12 cellular contexts compared by ENCODE assay signal in the genomic region with DNA sequence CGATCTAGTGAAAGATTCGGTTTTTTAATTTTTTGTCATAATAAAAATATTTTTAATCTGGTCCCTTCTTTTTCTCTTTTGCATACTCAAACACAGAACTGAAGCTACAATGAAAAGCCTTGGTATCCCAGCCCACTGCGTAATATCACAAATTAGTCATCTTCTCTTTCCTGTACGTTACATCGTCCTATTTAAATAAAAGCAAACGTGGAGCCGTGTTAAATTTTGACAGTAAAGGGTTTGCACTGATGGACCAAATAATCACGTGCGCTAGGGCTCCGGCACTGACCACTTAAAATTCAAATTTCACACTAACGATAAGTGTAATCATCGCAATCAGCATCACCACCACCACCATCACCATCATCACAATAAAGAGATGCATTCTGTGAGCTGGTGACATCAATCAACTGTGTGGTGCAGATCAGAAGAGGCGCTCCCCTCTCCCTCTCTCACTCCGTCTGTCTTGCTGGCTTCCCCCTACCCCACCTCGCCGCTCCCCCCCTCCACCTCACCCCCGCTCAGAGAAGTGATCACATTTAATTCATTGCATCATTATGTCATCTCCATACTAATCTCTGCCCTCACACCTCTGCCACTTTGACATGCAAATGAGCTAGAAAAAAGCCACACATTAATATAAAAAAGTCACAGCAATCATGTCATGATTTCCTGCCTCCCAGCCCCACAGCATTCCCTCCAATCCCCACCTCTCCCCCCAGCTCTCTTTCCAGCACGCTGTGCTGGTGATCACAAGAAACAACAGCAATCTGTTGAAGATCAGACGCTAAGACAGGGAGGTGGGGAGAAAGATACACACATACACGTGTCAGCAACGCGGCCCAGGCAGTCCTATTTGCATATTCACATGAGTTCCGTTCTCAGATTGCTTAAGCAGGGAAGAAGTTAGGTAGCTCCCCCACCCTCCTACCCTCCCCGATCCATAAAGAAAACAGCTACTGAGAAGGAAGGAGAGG.
DNase-seq lines count a peak whose midpoint lies in the region; ATAC-seq and TF ChIP-seq lines count a peak whose summit lies in the region.
"Had no signal": no experiment of that assay in that cellular context is flagged by ENCODE, and none has a peak within 500 bp of the region (broad histone marks: within the 10 kb centered on the region; RNA-seq: fewer than 3 reads in every experiment).

No MANE protein-coding gene starts in this region.

- H3K27ac ChIP-seq in DOHH2 (ENCODE audit: low read depth, low read length) (no peak overlapping the region), HUES48 (ENCODE audit: low read depth, low read length) (peak overlapping the region; percentile 0), caudate nucleus (ENCODE audit: low read depth, low read length) (peak overlapping the region; percentile 44)
- H3K27ac ChIP-seq in effector memory CD4-positive, alpha-beta T cell (ENCODE audit: insufficient read depth, low read length, poor library complexity, severe bottlenecking), result no peak overlapping the region
- H3K27ac ChIP-seq: GM23248, SJCRH30 had no signal

- H3K4me1 Mint-ChIP-seq in naive thymus-derived CD8-positive, alpha-beta T cell, result peaks cover 7 to 21% (median 14%) of the 10 kb centered on the region in 4 donors

- peak overlapping the region in 6 of 10 donors; percentile 7 to 80 (median 50) for H3K27ac Mint-ChIP-seq in naive thymus-derived CD8-positive, alpha-beta T cell
- H3K27ac Mint-ChIP-seq: activated T-helper 2 cell treated with anti-CD3 and anti-CD28 coated beads, Interferon-gamma antibody, Interleukin-2, Interleukin-4, amounts not matched to agents 10 μg/mL and 5 μg/mL and 100 μg/mL, durations not matched to agents 14 hours and 24 hours and 36 hours had no signal

- no peaks in the 10 kb centered on the region for H4K20me1 ChIP-seq in DOHH2 (ENCODE audit: control insufficient read depth, insufficient read depth, low read depth, low read length)

- TF ChIP-seq CTCF in DOHH2 (IDR thresholded peaks at IDR 0.05; ENCODE audit: low read depth, low read length, poor library complexity, severe bottlenecking), result no peak

- H3K27me3 Mint-ChIP-seq in naive thymus-derived CD8-positive, alpha-beta T cell, result peaks cover 7 to 62% (median 26%) of the 10 kb centered on the region in 5 donors

- no peaks in the 10 kb centered on the region for H3K79me2 ChIP-seq in DOHH2 (ENCODE audit: control insufficient read depth, low read length)

- no peak overlapping the region; the same call in 1 of the 2 replicates for H3K9ac ChIP-seq in HUES48 (ENCODE audit: low read depth, low read length)
- H3K9ac ChIP-seq: GM23248 had no signal

- H3K27me3 ChIP-seq in DOHH2 (ENCODE audit: control insufficient read depth, low read length) (peaks cover 5% of the 10 kb centered on the region; the same call in 1 of the 2 replicates), HUES48 (ENCODE audit: control insufficient read depth, insufficient read depth, low read length) (peaks cover 6% of the 10 kb centered on the region; the same call in 1 of the 2 replicates)
- no peaks in the 10 kb centered on the region for H3K27me3 ChIP-seq in effector memory CD4-positive, alpha-beta T cell (replicated peaks; ENCODE audit: control insufficient read depth, insufficient read depth, low read length, poor library complexity, severe bottlenecking)
- H3K27me3 ChIP-seq: SJCRH30 had no signal

- H3K4me2 ChIP-seq in DOHH2 (ENCODE audit: low read length), result peak overlapping the region; percentile 17; the same call in 1 of the 2 replicates

- POLR2A ChIA-PET in naive thymus-derived CD8-positive, alpha-beta T cell (lab: Charles Lee), result no interaction called here

- H3K4me1 ChIP-seq in DOHH2 (ENCODE audit: control insufficient read depth, low read length) (0 out of 2 replicates have a peak, but pooled peaks cover 4% of the 10 kb centered on the region), HUES48 (ENCODE audit: control insufficient read depth, insufficient read depth, low read length) (peaks cover 24% of the 10 kb centered on the region)
- no peaks in the 10 kb centered on the region for H3K4me1 ChIP-seq in effector memory CD4-positive, alpha-beta T cell (ENCODE audit: control insufficient read depth, insufficient read depth, low read length, poor library complexity, severe bottlenecking)
- H3K4me1 ChIP-seq: SJCRH30 had no signal

- peaks cover 0 to 2% (median 0%) of the 10 kb centered on the region in 9 donors for H3K9me3 Mint-ChIP-seq in naive thymus-derived CD8-positive, alpha-beta T cell
- H3K9me3 Mint-ChIP-seq: activated T-helper 2 cell treated with anti-CD3 and anti-CD28 coated beads, Interferon-gamma antibody, Interleukin-2, Interleukin-4, amounts not matched to agents 10 μg/mL and 5 μg/mL and 100 μg/mL, durations not matched to agents 14 hours and 24 hours and 36 hours had no signal

- H3K9me3 ChIP-seq in DOHH2 (ENCODE audit: control insufficient read depth, insufficient read depth, low read length) (no peaks in the 10 kb centered on the region), HUES48 (ENCODE audit: control insufficient read depth, insufficient read depth, low read length) (no peaks in the 10 kb centered on the region)
- H3K9me3 ChIP-seq in effector memory CD4-positive, alpha-beta T cell (ENCODE audit: control insufficient read depth, low read length), result no peaks in the 10 kb centered on the region
- H3K9me3 ChIP-seq: SJCRH30 had no signal

- DNase-seq in caudate nucleus (lab: John Stamatoyannopoulos, UW) (peak in 28 of 61 donors; percentile 3 to 69 (median 26)), NCI-H1694 treated with DMSO at 0.1 percent for 48 hours (lab: John Stamatoyannopoulos, UW) (no peak)
- peak in 2 of 10 donors; percentile 3 to 8 for DNase-seq in naive thymus-derived CD8-positive, alpha-beta T cell
- no peak for DNase-seq in effector CD4-positive, alpha-beta T cell
- no peak for DNase-seq in effector memory CD4-positive, alpha-beta T cell
- DNase-seq: GM23248; stimulated activated naive CD4-positive, alpha-beta T cell treated with Interleukin-2 at 50 U/mL for 16 hours had no signal

- peak overlapping the region; percentile 48 to 77 (median 68) for H3K4me3 Mint-ChIP-seq in naive thymus-derived CD8-positive, alpha-beta T cell

- H3K36me3 ChIP-seq in DOHH2 (ENCODE audit: control insufficient read depth, low read length), result no peaks in the 10 kb centered on the region
- no peaks in the 10 kb centered on the region for H3K36me3 ChIP-seq in HUES48 (ENCODE audit: control insufficient read depth, insufficient read depth, low read length)
- no peaks in the 10 kb centered on the region for H3K36me3 ChIP-seq in effector memory CD4-positive, alpha-beta T cell (ENCODE audit: control insufficient read depth, insufficient read depth, low read length)
- H3K36me3 ChIP-seq: SJCRH30 had no signal

- peak; percentile 30 to 53 for ATAC-seq in naive thymus-derived CD8-positive, alpha-beta T cell
- ATAC-seq: K562 had no signal

- no peaks in the 10 kb centered on the region for H3K9me2 ChIP-seq in DOHH2 (replicated peaks; ENCODE audit: control insufficient read depth, low read length)

- H3F3A ChIP-seq in DOHH2 (ENCODE audit: control insufficient read depth, insufficient read depth), result no peaks in the 10 kb centered on the region

- H3K36me3 Mint-ChIP-seq in naive thymus-derived CD8-positive, alpha-beta T cell, result no peaks in the 10 kb centered on the region

- no peak overlapping the region for H3K4me3 ChIP-seq in DOHH2 (ENCODE audit: low read length)
- H3K4me3 ChIP-seq in HUES48 (ENCODE audit: low read depth, low read length), result peak overlapping the region; percentile 42
- no peak overlapping the region for H3K4me3 ChIP-seq in effector memory CD4-positive, alpha-beta T cell (ENCODE audit: insufficient read depth, low read depth, low read length, poor library complexity, severe bottlenecking)
- H3K4me3 ChIP-seq: GM23248, K562, SJCRH30 had no signal

Comparison
In these comparisons a context has a peak if more than half of its experiments do, and no peak if none do; other contexts are left out.
1. H3K27ac ChIP-seq: peak in HUES48 (single experiment) and caudate nucleus (single experiment); none in DOHH2 (single experiment) and effector memory CD4-positive, alpha-beta T cell (single experiment).